ENCODE assay signal across 16 cellular contexts in genomic region chr9:138059196-138059595, GRCh38.
DNase-seq lines count a peak whose midpoint lies in the region; ATAC-seq and TF ChIP-seq lines count a peak whose summit lies in the region.
"Had no signal": no experiment of that assay in that cellular context is flagged by ENCODE, and none has a peak within 500 bp of the region (broad histone marks: within the 10 kb centered on the region; RNA-seq: fewer than 3 reads in every experiment).

No MANE protein-coding gene starts in this region.

- no peak for ATAC-seq in heart right ventricle
- ATAC-seq in PC-3: no peak
- ATAC-seq: CD8-positive, alpha-beta T cell had no signal

- H3K27ac ChIP-seq in heart right ventricle: no peak overlapping the region
- no peak overlapping the region for H3K27ac ChIP-seq in PC-3 (ENCODE audit: low read length)
- H3K27ac ChIP-seq: C4-2B had no signal

- H3K36me3 ChIP-seq in heart right ventricle: no peaks in the 10 kb centered on the region
- H3K36me3 ChIP-seq in PC-3 (ENCODE audit: low read depth, low read length): no peaks in the 10 kb centered on the region

- H3K9me2 ChIP-seq in PC-3 (replicated peaks; ENCODE audit: low read length): no peaks in the 10 kb centered on the region

- POLR2A ChIA-PET in PC-3 (lab: Charles Lee; ENCODE audit: unreplicated experiment): no interaction called here

- no peak overlapping the region for H3K4me2 ChIP-seq in PC-3 (ENCODE audit: low read length)

- no peaks in the 10 kb centered on the region for H4K20me1 ChIP-seq in PC-3 (ENCODE audit: low read length)

- peaks cover 6% of the 10 kb centered on the region for H3K9me3 Mint-ChIP-seq in chondrocyte (ENCODE audit: low read depth)
- no peaks in the 10 kb centered on the region for H3K9me3 Mint-ChIP-seq in type B pancreatic cell
- H3K9me3 Mint-ChIP-seq: CD8-positive, alpha-beta T cell had no signal

- H3K79me2 ChIP-seq in PC-3 (ENCODE audit: low read length): no peaks in the 10 kb centered on the region

- H3K9ac ChIP-seq in PC-3 (ENCODE audit: low read length): no peak overlapping the region

- TF ChIP-seq CTCF in heart right ventricle (IDR thresholded peaks at IDR 0.05) (no peak), chondrocyte (IDR thresholded peaks at IDR 0.05) (no peak), type B pancreatic cell (conservative IDR thresholded peaks at IDR 0.05) (no peak), PC-3 (conservative IDR thresholded peaks at IDR 0.05; ENCODE audit: low read depth, low read length) (no peak)

- 78 to 85% methylated on average over 3 of the region's 3 CpGs for WGBS in heart right ventricle, 2 donors

- H2AFZ ChIP-seq in PC-3 (ENCODE audit: low read length): no peak overlapping the region

- no peak overlapping the region for H3K4me3 Mint-ChIP-seq in chondrocyte (ENCODE audit: unreplicated experiment)
- no peak overlapping the region for H3K4me3 Mint-ChIP-seq in type B pancreatic cell
- H3K4me3 Mint-ChIP-seq: B cell; CD8-positive, alpha-beta T cell had no signal

- H3K4me1 ChIP-seq in heart right ventricle (no peaks in the 10 kb centered on the region), PC-3 (ENCODE audit: insufficient read depth, low read length) (no peaks in the 10 kb centered on the region)

- H3K9me3 ChIP-seq in heart right ventricle: no peaks in the 10 kb centered on the region
- H3K9me3 ChIP-seq in PC-3 (ENCODE audit: low read length): no peaks in the 10 kb centered on the region

- BruUV-seq in PC-3 (replicated peaks; lab: Mats Ljungman, UMichigan): no TSS peak

- no peaks in the 10 kb centered on the region for H3K4me1 Mint-ChIP-seq in chondrocyte (ENCODE audit: low read depth)
- no peaks in the 10 kb centered on the region for H3K4me1 Mint-ChIP-seq in type B pancreatic cell (ENCODE audit: unreplicated experiment)
- H3K4me1 Mint-ChIP-seq: B cell had no signal

- H3K36me3 Mint-ChIP-seq in chondrocyte (ENCODE audit: low read depth) (peaks cover 3% of the 10 kb centered on the region), type B pancreatic cell (no peaks in the 10 kb centered on the region)
- H3K36me3 Mint-ChIP-seq: CD8-positive, alpha-beta T cell had no signal

- CTCF ChIA-PET in PC-3 (lab: Charles Lee): no interaction called here

- peak; percentile 60 for DNase-seq in cardiac septum (ENCODE audit: low spot score)
- no peak for DNase-seq in heart right ventricle
- peak; percentile 56 for DNase-seq in chondrocyte (ENCODE audit: low spot score)
- DNase-seq in posterior vena cava (ENCODE audit: low spot score): peak; percentile 29
- no peak for DNase-seq in activated CD4-positive, alpha-beta T cell treated with anti-CD3 and anti-CD28 coated beads for 1 hour
- DNase-seq in type B pancreatic cell (ENCODE audit: extremely low spot score, unreplicated experiment): no peak
- DNase-seq in DMS79 treated with DMSO at 0.1 percent for 48 hours (lab: John Stamatoyannopoulos, UW): no peak
- DNase-seq in PC-3: no peak
- DNase-seq: CD8-positive, alpha-beta T cell; COR-L47; DMS153; DND-41; GF-D8; H7 had no signal

- H3K27me3 ChIP-seq in heart right ventricle (peaks cover 0 to 6% (median 0%) of the 10 kb centered on the region in 7 donors), PC-3 (ENCODE audit: low read length) (no peaks in the 10 kb centered on the region)

- H3K4me3 ChIP-seq in heart right ventricle (no peak overlapping the region), PC-3 (ENCODE audit: low read length) (no peak overlapping the region)

- H3K27me3 Mint-ChIP-seq in chondrocyte (ENCODE audit: low read depth) (no peaks in the 10 kb centered on the region), type B pancreatic cell (no peaks in the 10 kb centered on the region)

- no peak overlapping the region for H3K27ac Mint-ChIP-seq in chondrocyte (ENCODE audit: unreplicated experiment)
- H3K27ac Mint-ChIP-seq in type B pancreatic cell: no peak overlapping the region
- H3K27ac Mint-ChIP-seq: B cell; CD8-positive, alpha-beta T cell had no signal

- intact Hi-C loops in cardiac septum (cut with DNase I) (no loop called here), heart right ventricle (cut with DNase I) (no loop called here), posterior vena cava (cut with DNase I) (no loop called here), PC-3 (cut with micrococcal nuclease) (no loop called here)

- H3F3A ChIP-seq in PC-3 (ENCODE audit: low read length, unreplicated experiment): no peaks in the 10 kb centered on the region

Comparison
In these comparisons a context has a peak if more than half of its experiments do, and no peak if none do; other contexts are left out.
1. DNase-seq: peak in cardiac septum (single experiment), chondrocyte (single experiment) and posterior vena cava (single experiment); none in heart right ventricle (0 of 2), activated CD4-positive, alpha-beta T cell treated with anti-CD3 and anti-CD28 coated beads for 1 hour (single experiment), type B pancreatic cell (single experiment), DMS79 treated with DMSO at 0.1 percent for 48 hours (single experiment) and PC-3 (single experiment).